11 cellular contexts compared by ENCODE assay signal in genomic region chr5:111074244-111074643, GRCh38. TPM values are rescaled to one million over a fixed set of nuclear protein-coding genes. Genes with fewer than 3 reads are reported as not detected.
DNase-seq lines count a peak whose midpoint lies in the region; ATAC-seq and TF ChIP-seq lines count a peak whose summit lies in the region.
"Had no signal": no experiment of that assay in that cellular context is flagged by ENCODE, and none has a peak within 500 bp of the region (broad histone marks: within the 10 kb centered on the region; RNA-seq: fewer than 3 reads in every experiment).

No MANE protein-coding gene starts in this region.

- H3K36me3 Mint-ChIP-seq in activated naive CD4-positive, alpha-beta T cell treated with anti-CD3 and anti-CD28 coated beads for 36 hours (ENCODE audit: low read depth) = no peaks in the 10 kb centered on the region
- H3K36me3 Mint-ChIP-seq in activated naive CD8-positive, alpha-beta T cell treated with anti-CD3 and anti-CD28 coated beads for 36 hours = peaks cover 2% of the 10 kb centered on the region

- peaks cover 56% of the 10 kb centered on the region for H3K27me3 Mint-ChIP-seq in activated naive CD4-positive, alpha-beta T cell treated with anti-CD3 and anti-CD28 coated beads for 36 hours (ENCODE audit: low read depth)
- H3K27me3 Mint-ChIP-seq in activated naive CD8-positive, alpha-beta T cell treated with anti-CD3 and anti-CD28 coated beads for 36 hours = peaks cover 64% of the 10 kb centered on the region

- no peak overlapping the region for H2AFZ ChIP-seq in hepatocyte

- intact Hi-C loops in activated naive CD4-positive, alpha-beta T cell treated with anti-CD3 and anti-CD28 coated beads for 36 hours (cut with micrococcal nuclease) = loop anchor here (5.0 kb wide), 3 partner anchors 203 to 683 kb away; partner anchors contain the start of genes NREP and TMEM232

- H3K27me3 ChIP-seq in hepatocyte (peaks cover 63% of the 10 kb centered on the region), subcutaneous abdominal adipose tissue (ENCODE audit: control insufficient read depth in 5 of 5, insufficient read depth in 4 of 5, low read length in 5 of 5) (peaks cover 0 to 14% (median 5%) of the 10 kb centered on the region in 5 donors)

- CTCF ChIA-PET in activated naive CD4-positive, alpha-beta T cell treated with anti-CD3 and anti-CD28 coated beads for 36 hours (lab: Charles Lee) = no interaction called here

- DNase-seq in activated naive CD4-positive, alpha-beta T cell treated with anti-CD3 and anti-CD28 coated beads for 36 hours = no peak
- DNase-seq in activated naive CD4-positive, alpha-beta T cell treated with Interleukin-2 at 50 U/mL for 16 hours = no peak
- DNase-seq in activated naive CD8-positive, alpha-beta T cell treated with anti-CD3 and anti-CD28 coated beads for 36 hours = no peak
- DNase-seq in hepatocyte (ENCODE audit: low spot score) (no peak), HUDEP-2 (lab: John Stamatoyannopoulos, UW; ENCODE audit: unreplicated experiment in 76 of 76) (no peak), NCI-H510A treated with DMSO at 0.1 percent for 48 hours (lab: John Stamatoyannopoulos, UW) (no peak)
- DNase-seq: dermis blood vessel endothelial cell, kidney had no signal

- H3K9me3 ChIP-seq in hepatocyte (ENCODE audit: low read depth) (no peaks in the 10 kb centered on the region), subcutaneous abdominal adipose tissue (ENCODE audit: control insufficient read depth in 5 of 5, low read length in 5 of 5) (no peaks in the 10 kb centered on the region)

- 81% methylated on average over 2 of the region's 2 CpGs for WGBS in hepatocyte (ENCODE audit: low lambda C conversion rate, missing lambda C conversion rate)

- no peak overlapping the region for H3K27ac Mint-ChIP-seq in activated naive CD4-positive, alpha-beta T cell treated with anti-CD3 and anti-CD28 coated beads for 36 hours
- no peak overlapping the region for H3K27ac Mint-ChIP-seq in activated naive CD8-positive, alpha-beta T cell treated with anti-CD3 and anti-CD28 coated beads for 36 hours

- no peak overlapping the region for H3K27ac ChIP-seq in hepatocyte
- no peak overlapping the region for H3K27ac ChIP-seq in subcutaneous abdominal adipose tissue (ENCODE audit: low read depth, low read length)
- H3K27ac ChIP-seq: KMS-11 had no signal

- peak overlapping the region; percentile 47 for H3K4me3 Mint-ChIP-seq in activated naive CD4-positive, alpha-beta T cell treated with anti-CD3 and anti-CD28 coated beads for 36 hours
- H3K4me3 Mint-ChIP-seq in activated naive CD8-positive, alpha-beta T cell treated with anti-CD3 and anti-CD28 coated beads for 36 hours = peak overlapping the region; percentile 92

- H3K36me3 ChIP-seq in hepatocyte (replicated peaks; ENCODE audit: insufficient read depth, low read depth) = no peaks in the 10 kb centered on the region
- no peaks in the 10 kb centered on the region for H3K36me3 ChIP-seq in subcutaneous abdominal adipose tissue (ENCODE audit: control insufficient read depth in 5 of 5, insufficient read depth in 5 of 5, low read length in 5 of 5)

- peak overlapping the region; percentile 84 for H3K4me2 ChIP-seq in hepatocyte
- H3K4me2 ChIP-seq: KMS-11 had no signal

- no peak overlapping the region for H3K9ac ChIP-seq in subcutaneous abdominal adipose tissue (ENCODE audit: low read length in 5 of 5)
- H3K9ac ChIP-seq: KMS-11 had no signal

- TF ChIP-seq CTCF in hepatocyte (IDR thresholded peaks at IDR 0.05; ENCODE audit: poor library complexity) = no peak

- no peaks in the 10 kb centered on the region for H3K9me3 Mint-ChIP-seq in activated naive CD4-positive, alpha-beta T cell treated with anti-CD3 and anti-CD28 coated beads for 36 hours
- H3K9me3 Mint-ChIP-seq in activated naive CD8-positive, alpha-beta T cell treated with anti-CD3 and anti-CD28 coated beads for 36 hours = no peaks in the 10 kb centered on the region

- H3K79me2 ChIP-seq in hepatocyte = no peaks in the 10 kb centered on the region

- H3K4me1 ChIP-seq in hepatocyte (ENCODE audit: insufficient read depth) = peaks cover 7% of the 10 kb centered on the region
- peaks cover 0 to 46% (median 32%) of the 10 kb centered on the region in 5 donors for H3K4me1 ChIP-seq in subcutaneous abdominal adipose tissue (ENCODE audit: control insufficient read depth in 5 of 5, insufficient read depth in 5 of 5, low read length in 5 of 5)

- H3K4me1 Mint-ChIP-seq in activated naive CD4-positive, alpha-beta T cell treated with anti-CD3 and anti-CD28 coated beads for 36 hours (ENCODE audit: low read depth) = peaks cover 30% of the 10 kb centered on the region
- peaks cover 37% of the 10 kb centered on the region for H3K4me1 Mint-ChIP-seq in activated naive CD8-positive, alpha-beta T cell treated with anti-CD3 and anti-CD28 coated beads for 36 hours

- H3K4me3 ChIP-seq in hepatocyte = no peak overlapping the region
- peak overlapping the region; percentile 62 to 90 (median 77) for H3K4me3 ChIP-seq in subcutaneous abdominal adipose tissue (ENCODE audit: low read depth in 1 of 5, low read length in 5 of 5)

- no peaks in the 10 kb centered on the region for H4K20me1 ChIP-seq in hepatocyte (ENCODE audit: insufficient read depth, poor library complexity, severe bottlenecking)

- no peak for ATAC-seq in HG03457 (IDR thresholded peaks at IDR 0.05; ENCODE audit: unreplicated experiment)

- H3K9me2 ChIP-seq in hepatocyte (replicated peaks; ENCODE audit: insufficient read depth) = no peaks in the 10 kb centered on the region

RNA-seq across cellular contexts. Expression of gene TSLP, which starts 2.7 kb away (rescaled TPM):
- total RNA-seq in activated naive CD4-positive, alpha-beta T cell treated with anti-CD3 and anti-CD28 coated beads for 36 hours = under 1 TPM; 0.81 to 0.99 TPM
- total RNA-seq in activated naive CD8-positive, alpha-beta T cell treated with anti-CD3 and anti-CD28 coated beads for 36 hours = 1 to 10 TPM in 1 of 2 experiments, under 1 TPM in 1; 0.99 to 1.1 TPM
- 0.07 and 0.08 TPM in 2 replicates for total RNA-seq in hepatocyte
- 0.27 and 0.36 TPM in 2 replicates for polyA plus RNA-seq in hepatocyte

RNA-seq across cellular contexts. Expression of gene WDR36, which starts 17.9 kb away (rescaled TPM):
- 10 to 100 TPM; 34.1 to 40.3 TPM for total RNA-seq in activated naive CD4-positive, alpha-beta T cell treated with anti-CD3 and anti-CD28 coated beads for 36 hours
- 10 to 100 TPM; 79.7 to 80.7 TPM for total RNA-seq in activated naive CD8-positive, alpha-beta T cell treated with anti-CD3 and anti-CD28 coated beads for 36 hours
- total RNA-seq in hepatocyte = 28.7 and 31.7 TPM in 2 replicates
- 9.1 and 9.3 TPM in 2 replicates for polyA plus RNA-seq in hepatocyte
